In genomic region chr9:131289301-131290038, GRCh38 we compare ENCODE assay signal across 8 cellular contexts. TPM values are rescaled to one million over a fixed set of nuclear protein-coding genes. Genes with fewer than 3 reads are reported as not detected.
DNase-seq lines count a peak whose midpoint lies in the region; ATAC-seq and TF ChIP-seq lines count a peak whose summit lies in the region.

TSS of gene PLPP7 (plus strand) at chr9:131289723. CDS start at chr9:131289998, 275 bp downstream.

- no peaks in the 10 kb centered on the region for H3K9me3 Mint-ChIP-seq in neural crest cell

- ATAC-seq in HG03342 (IDR thresholded peaks at IDR 0.05; ENCODE audit: unreplicated experiment) (no peak), GM19463 (IDR thresholded peaks at IDR 0.05; ENCODE audit: unreplicated experiment) (no peak), GM21360 (IDR thresholded peaks at IDR 0.05; ENCODE audit: unreplicated experiment) (no peak)

- no peak for TF ChIP-seq CTCF in neural crest cell (conservative IDR thresholded peaks at IDR 0.05)

- H3K4me1 Mint-ChIP-seq in neural crest cell = peaks cover 7% of the 10 kb centered on the region

- peak; percentile 72 for DNase-seq in GM19240 (ENCODE audit: insufficient read length, low spot score)
- peak; percentile 61 to 83 for DNase-seq in SHP77 (lab: John Stamatoyannopoulos, UW)
- DNase-seq in fibroblast of the conjunctiva (ENCODE audit: low read depth) = peak; percentile 10
- peak; percentile 58 for DNase-seq in neural crest cell (ENCODE audit: low read depth, low spot score)
- DNase-seq in GM19238 (ENCODE audit: insufficient read length, low spot score) = no peak

- H3K36me3 Mint-ChIP-seq in neural crest cell (ENCODE audit: low read depth) = no peaks in the 10 kb centered on the region

- peak within 1 kb of the TSS; percentile 78 for H3K27ac Mint-ChIP-seq in neural crest cell (ENCODE audit: unreplicated experiment)

- peaks cover 3% of the 10 kb centered on the region for H3K27me3 Mint-ChIP-seq in neural crest cell (ENCODE audit: low read depth)

- H3K4me3 Mint-ChIP-seq in neural crest cell = no peak within 1 kb of the TSS

RNA-seq across cellular contexts. Expression of gene PLPP7, which starts in this region (rescaled TPM):
- 5.8 and 6.9 TPM in 2 replicates for total RNA-seq in neural crest cell
